Comparison of ENCODE assay signal across 8 cellular contexts in genomic region chr12:64451687-64452558, GRCh38. TPM values are rescaled to one million over a fixed set of nuclear protein-coding genes. Genes with fewer than 3 reads are reported as not detected.
DNase-seq lines count a peak whose midpoint lies in the region; ATAC-seq and TF ChIP-seq lines count a peak whose summit lies in the region.

Gene TBK1 (plus strand): TSS chr12:64452120. CDS start chr12:64455871, 3,751 bp downstream.

- no peaks in the 10 kb centered on the region; the same call in 1 of the 2 replicates for H3K9me3 ChIP-seq in AG04450 (ENCODE audit: control insufficient read depth, insufficient read depth, low read length)

- DNase-seq in AG04450 (ENCODE audit: low read depth, low spot score) (peak; percentile 57), NCI-H2227 treated with DMSO at 0.1 percent for 48 hours (lab: John Stamatoyannopoulos, UW) (peak; percentile 95), cerebellum (ENCODE audit: low spot score) (peak; percentile 91), kidney glomerular epithelial cell (lab: John Stamatoyannopoulos, UW) (peak; percentile 86)
- peak; percentile 17 for DNase-seq in activated CD4-positive, CD25-positive, alpha-beta regulatory T cell treated with anti-CD3 and anti-CD28 coated beads, Interleukin-2, amount 50 U/mL, for 16 hours (ENCODE audit: low read depth, low spot score)
- DNase-seq in stimulated activated CD4-positive, alpha-beta T cell treated with anti-CD3 and anti-CD28 coated beads, Interleukin-1b, Interleukin-23, amount 100 ng/mL, for 1 hour (ENCODE audit: low read depth in 2 of 2), result peak; percentile 19 to 36

- H3K27ac ChIP-seq in AG04450 (ENCODE audit: low read depth, low read length), result peak within 1 kb of the TSS; percentile 98

- POLR2A ChIA-PET in AG04450 (lab: Yijun Ruan, JAX), result no interaction called here

- H3K4me3 ChIP-seq in AG04450 (ENCODE audit: low read depth, low read length), result peak within 1 kb of the TSS; percentile 85

- no peaks in the 10 kb centered on the region for H3K27me3 ChIP-seq in AG04450 (ENCODE audit: control insufficient read depth, insufficient read depth, low read length)

- no peak for TF ChIP-seq CTCF in AG04450 (IDR thresholded peaks at IDR 0.05; ENCODE audit: low read depth, low read length)

- CTCF ChIA-PET in AG04450 (lab: Charles Lee), result no interaction called here

- ATAC-seq in GM18861 (IDR thresholded peaks at IDR 0.05; ENCODE audit: unreplicated experiment), result peak; percentile 90
- peak; percentile 90 for ATAC-seq in HG03095 (IDR thresholded peaks at IDR 0.05; ENCODE audit: unreplicated experiment)

RNA-seq across cellular contexts. Expression of gene TBK1, which starts in this region (rescaled TPM):
- polyA plus RNA-seq in AG04450 (2011; rRNA removed), result 17.8 and 27.2 TPM in 2 replicates
- polyA minus RNA-seq in AG04450 (2011; rRNA and poly(A)+ RNA removed), result 8.2 and 17.5 TPM in 2 replicates
- 35.7 TPM for total RNA-seq in cerebellum

Comparison
In these comparisons a context has a peak if more than half of its experiments do, and no peak if none do; other contexts are left out.
1. Peak in every context shown above with its lines: DNase-seq, ATAC-seq, H3K4me3 ChIP-seq and H3K27ac ChIP-seq.
2. DNase-seq: peak in every context shown above with its lines; median percentile 95 in NCI-H2227 treated with DMSO at 0.1 percent for 48 hours; 91 in cerebellum; 86 in kidney glomerular epithelial cell; 57 in AG04450; 28 in stimulated activated CD4-positive, alpha-beta T cell treated with anti-CD3 and anti-CD28 coated beads, Interleukin-1b, Interleukin-23, amount 100 ng/mL, for 1 hour; 17 in activated CD4-positive, CD25-positive, alpha-beta regulatory T cell treated with anti-CD3 and anti-CD28 coated beads, Interleukin-2, amount 50 U/mL, for 16 hours.